In the genomic region with DNA sequence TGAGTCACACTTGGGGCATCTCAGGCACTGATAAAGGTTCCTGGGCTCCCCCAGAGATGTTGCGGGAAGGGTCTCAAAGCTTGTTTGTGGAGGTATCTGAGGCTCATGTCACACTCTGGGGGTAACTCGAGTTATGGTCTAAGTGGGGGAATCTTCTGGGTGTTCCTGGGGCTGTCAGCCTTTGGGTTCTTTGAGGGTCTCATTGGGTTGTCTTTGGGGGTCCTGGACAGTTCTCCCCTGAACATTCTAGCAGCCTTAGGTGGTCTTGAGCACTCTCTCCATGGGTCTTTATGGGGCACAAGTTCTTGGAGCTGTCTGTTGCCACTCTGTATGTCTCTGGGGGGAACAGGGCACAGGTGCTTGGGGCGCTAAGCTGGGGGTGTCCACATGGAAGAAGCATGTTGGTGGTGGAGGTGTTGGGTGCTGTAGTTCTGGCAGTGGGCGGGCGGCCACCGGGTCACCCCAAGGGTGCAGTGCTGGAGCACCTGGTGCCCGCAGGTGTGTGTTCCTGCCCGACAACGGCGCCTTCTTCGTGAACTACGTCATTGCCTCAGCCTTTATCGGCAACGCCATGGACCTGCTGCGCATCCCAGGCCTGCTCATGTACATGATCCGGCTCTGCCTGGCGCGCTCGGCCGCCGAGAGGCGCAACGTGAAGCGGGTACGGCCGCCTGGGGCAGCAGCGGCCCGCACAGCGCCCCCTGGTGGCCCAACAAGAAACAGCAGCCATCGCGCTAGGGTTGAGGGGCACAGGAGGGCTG, we compare ENCODE assay signal across 9 cellular contexts. TPM values are rescaled to one million over a fixed set of nuclear protein-coding genes. Genes with fewer than 3 reads are reported as not detected.
A peak's percentile ranks its signal among the peaks of the same experiment; 100 is the strongest.
DNase-seq lines count a peak whose midpoint lies in the region; ATAC-seq, FAIRE-seq and TF ChIP-seq lines count a peak whose summit lies in the region.
"Had no signal": no experiment of that assay in that cellular context is flagged by ENCODE, and none has a peak within 500 bp of the region (broad histone marks: within the 10 kb centered on the region; RNA-seq: fewer than 3 reads in every experiment).

No MANE protein-coding gene starts in this region.

- H3K79me2 ChIP-seq in HepG2 (ENCODE audit: insufficient read depth, low read length) = no peaks in the 10 kb centered on the region

- in situ Hi-C loops in HepG2 (cut with HindIII; ENCODE audit: extremely low pct_ligation_motif_present, low pct_unique_long_range_greater_than_20kb) = loop anchor here (5.0 kb wide), 1 partner anchor 49 kb away; no protein-coding TSS in a partner anchor

- H2AFZ ChIP-seq in HepG2 (ENCODE audit: low read length) = no peak overlapping the region

- no peak for TF ChIP-seq EP300 in HepG2 (IDR thresholded peaks at IDR 0.05; ENCODE audit: low read depth in 2 of 2, low read length in 2 of 2)
- peak; percentile 38; the same call in 1 of the 2 replicates for TF ChIP-seq EP300 in HepG2 (CRISPR knock-in tag; IDR thresholded peaks at IDR 0.05; ENCODE audit: borderline replicate concordance)

- no peaks in the 10 kb centered on the region for H3K9me3 ChIP-seq in Caco-2
- H3K9me3 ChIP-seq in HepG2 (ENCODE audit: low read length) = no peaks in the 10 kb centered on the region

- intact Hi-C loops in Caco-2 (cut with micrococcal nuclease; ENCODE audit: unreplicated experiment) (no loop called here), HepG2 (cut with micrococcal nuclease; ENCODE audit: unreplicated experiment) (loop anchor here (1.0 to 2.0 kb wide), 2 partner anchors 23 to 55 kb away; no protein-coding TSS in a partner anchor)

- TF ChIP-seq POLR2A in NB4 (IDR thresholded peaks at IDR 0.05; ENCODE audit: extremely low read depth, insufficient read length) (no peak), HepG2 (IDR thresholded peaks at IDR 0.05; ENCODE audit: insufficient read depth in 1 of 2, low read depth in 2 of 2, low read length in 2 of 2) (no peak)

- CTCF ChIA-PET in Caco-2 (lab: Charles Lee) (interaction anchor here (1.0 kb wide), 1 partner anchor 54 kb away, joined by 3 read pairs; no protein-coding TSS in a partner anchor), HepG2 (lab: Yijun Ruan, JAX; ENCODE audit: low intra/inter-chr PET ratio, low total read pairs) (interaction anchor here (0.7 to 5.8 kb wide), 7 partner anchors 31 to 187 kb away, joined by 3 to 74 read pairs (median 4); partner anchors contain the start of genes SLC29A1 and SLC35B2)

- ATAC-seq in GM21526 (IDR thresholded peaks at IDR 0.05; ENCODE audit: low FRiP score, unreplicated experiment) = peak; percentile 55
- peak; percentile 60 for ATAC-seq in HepG2

- H3K27ac ChIP-seq in HepG2 (ENCODE audit: extremely low read length, insufficient read depth, low read length) = no peak overlapping the region

- H3K4me2 ChIP-seq in HepG2 (ENCODE audit: low read depth, low read length) = no peak overlapping the region

- H3K36me3 Mint-ChIP-seq in Caco-2 (ENCODE audit: insufficient read depth, unreplicated experiment) = peaks cover 13% of the 10 kb centered on the region

- peak; percentile 46 for FAIRE-seq in HepG2 (lab: Jason Lieb, UNC)

- H3K4me3 ChIP-seq in Caco-2 (ENCODE audit: low read depth, low read length) (no peak overlapping the region), NB4 (ENCODE audit: low read depth, low read length) (no peak overlapping the region), HepG2 (replicated peaks in 1 of 3; ENCODE audit: insufficient read depth in 1 of 3, low read depth in 2 of 3, low read length in 3 of 3) (no peak overlapping the region)

- TF ChIP-seq RAD21 in HepG2 (CRISPR knock-in tag; IDR thresholded peaks at IDR 0.05) = peak; percentile 99

- H3K27ac Mint-ChIP-seq in Caco-2 (ENCODE audit: unreplicated experiment) = no peak overlapping the region

- peak in 1 of 2 experiments; percentile 53 for DNase-seq in Caco-2
- DNase-seq in NB4 (ENCODE audit: low read depth) = peak; percentile 87
- peak; percentile 69 to 76 for DNase-seq in activated CD4-positive, alpha-beta T cell treated with anti-CD3 and anti-CD28 coated beads for 24 hours (ENCODE audit: low read depth in 2 of 2)
- DNase-seq in cerebellum (ENCODE audit: low spot score) = peak; percentile 76
- peak; percentile 39 for DNase-seq in HepG2 (ENCODE audit: low spot score)
- peak; percentile 70 to 83 for DNase-seq in stimulated activated CD4-positive, alpha-beta T cell treated with anti-CD3 and anti-CD28 coated beads, Interleukin-4, amount 100 ng/mL, for 48 hours (ENCODE audit: low read depth in 2 of 2)
- no peak for DNase-seq in NCI-H524 treated with DMSO at 0.1 percent for 48 hours (lab: John Stamatoyannopoulos, UW)

- H3K27me3 ChIP-seq in Caco-2 (replicated peaks; ENCODE audit: control insufficient read depth, insufficient read depth, low read length) (no peaks in the 10 kb centered on the region), HepG2 (ENCODE audit: control insufficient read depth in 1 of 2, insufficient read depth in 2 of 2, low read length in 2 of 2) (no peaks in the 10 kb centered on the region)

- peaks cover 11% of the 10 kb centered on the region for H3K4me1 ChIP-seq in Caco-2
- H3K4me1 ChIP-seq in HepG2 (ENCODE audit: insufficient read depth, low read length) = peaks cover 30% of the 10 kb centered on the region

- H3K4me1 Mint-ChIP-seq in Caco-2 (ENCODE audit: low read depth, unreplicated experiment) = peaks cover 6% of the 10 kb centered on the region

- H3K9ac ChIP-seq in HepG2 (ENCODE audit: insufficient read depth, low read depth, low read length) = no peak overlapping the region

- H4K20me1 ChIP-seq in HepG2 (ENCODE audit: insufficient read depth, low read length) = no peaks in the 10 kb centered on the region

- H3K36me3 ChIP-seq in Caco-2 (ENCODE audit: control insufficient read depth, insufficient read depth, low read length) (peaks cover 2% of the 10 kb centered on the region; the same call in 1 of the 2 replicates), HepG2 (replicated peaks in 1 of 2; ENCODE audit: control insufficient read depth in 1 of 2, insufficient read depth in 2 of 2, low read length in 2 of 2) (peaks cover 31 to 43% of the 10 kb centered on the region in 2 experiments)

- H3K4me3 Mint-ChIP-seq in Caco-2 (ENCODE audit: unreplicated experiment) = no peak overlapping the region

- 47% methylated on average over 9 of the region's 31 CpGs for WGBS in HepG2 (ENCODE audit: low lambda C conversion rate)

- peak; percentile 70 to 97 for TF ChIP-seq CTCF in Caco-2 (IDR thresholded peaks at IDR 0.05; ENCODE audit: insufficient read depth in 1 of 2, low read depth in 1 of 2, low read length in 1 of 2, severe bottlenecking in 1 of 2, unreplicated experiment in 1 of 2)
- peak; percentile 99 for TF ChIP-seq CTCF in NB4 (IDR thresholded peaks at IDR 0.05; ENCODE audit: low read depth, low read length)
- peak; percentile 100 for TF ChIP-seq CTCF in HepG2 (CRISPR knock-in tag; IDR thresholded peaks at IDR 0.05)

- BruUV-seq in Caco-2 (replicated peaks; lab: Mats Ljungman, UMichigan) = no TSS peak
- BruUV-seq in HepG2 (replicated peaks; lab: Mats Ljungman, UMichigan) = no TSS peak

- no peaks in the 10 kb centered on the region for H3K9me3 Mint-ChIP-seq in Caco-2 (ENCODE audit: unreplicated experiment)

- POLR2A ChIA-PET in Caco-2 (lab: Charles Lee) = no interaction called here
- POLR2A ChIA-PET in HepG2 (lab: Yijun Ruan, JAX) = no interaction called here

- no peaks in the 10 kb centered on the region for H3K27me3 Mint-ChIP-seq in Caco-2 (ENCODE audit: insufficient read depth, unreplicated experiment)

RNA-seq across cellular contexts. Expression of gene CAPN11, which starts 7.1 kb away (rescaled TPM):
- not detected in 2 replicates for total RNA-seq in Caco-2 (2022)
- not detected for total RNA-seq in cerebellum
- 0.07 TPM in 1 of 2 replicates, not detected in the other for total RNA-seq in HepG2 (2016; rRNA removed; fragmentation: Illumina TruSeq; extraction: Trizol)
- total RNA-seq in HepG2 (2016; cell fraction: cytosol; rRNA removed; fragmentation: Illumina TruSeq; extraction: Trizol; ENCODE audit: low read depth) = not detected in 2 replicates
- not detected in 2 replicates for total RNA-seq in HepG2 (2016; cell fraction: insoluble cytoplasmic fraction; rRNA removed; fragmentation: Illumina TruSeq; extraction: Trizol)
- not detected in 2 replicates for total RNA-seq in HepG2 (2016; cell fraction: membrane; rRNA removed; fragmentation: Illumina TruSeq; extraction: Trizol)
- not detected in 2 replicates for total RNA-seq in HepG2 (2016; cell fraction: nucleus; rRNA removed; fragmentation: Illumina TruSeq; extraction: Trizol)
- polyA plus RNA-seq in HepG2 (2011; rRNA removed) = 0.11 and 0.13 TPM in 2 replicates
- polyA plus RNA-seq in HepG2 (2011; cell fraction: cytosol; rRNA removed) = 0.03 and 0.05 TPM in 2 replicates
- 0.71 and 0.74 TPM in 2 replicates for polyA plus RNA-seq in HepG2 (2011; cell fraction: nucleus; rRNA removed)
- polyA plus RNA-seq in HepG2 (2012) = 0.07 and 0.09 TPM in 2 replicates
- polyA plus RNA-seq in HepG2 (2016; cell fraction: cytosol; fragmentation: Illumina TruSeq; extraction: Trizol; ENCODE audit: low read depth) = not detected in 2 replicates
- polyA plus RNA-seq in HepG2 (2016; cell fraction: insoluble cytoplasmic fraction; fragmentation: Illumina TruSeq; extraction: Trizol; ENCODE audit: low read depth) = not detected in 2 replicates
- not detected in 2 replicates for polyA plus RNA-seq in HepG2 (2016; cell fraction: membrane; fragmentation: Illumina TruSeq; extraction: Trizol; ENCODE audit: low read depth)
- polyA plus RNA-seq in HepG2 (2016; cell fraction: nucleus; fragmentation: Illumina TruSeq; extraction: Trizol; ENCODE audit: insufficient read depth, low read depth) = not detected in 2 replicates
- polyA minus RNA-seq in HepG2 (2011; rRNA and poly(A)+ RNA removed; ENCODE audit: low replicate concordance) = 0.07 TPM in 1 of 2 replicates, not detected in the other
- not detected in 2 replicates for polyA minus RNA-seq in HepG2 (2011; cell fraction: cytosol; rRNA and poly(A)+ RNA removed)
- polyA minus RNA-seq in HepG2 (2011; cell fraction: nucleus; rRNA and poly(A)+ RNA removed) = 0.37 TPM in 1 of 2 replicates, not detected in the other
- total RNA-seq: T-helper 2 cell treated with Interferon-gamma antibody and Interleukin-4, amounts not matched to agents 100 ng/mL and 5 ng/mL, for 36 hours had no signal

RNA-seq across cellular contexts. Expression of gene TMEM63B, which starts 24.2 kb away (rescaled TPM):
- total RNA-seq in Caco-2 (2022) = 28.2 and 28.4 TPM in 2 replicates
- 32.7 TPM for total RNA-seq in cerebellum
- total RNA-seq in HepG2 (2016; rRNA removed; fragmentation: Illumina TruSeq; extraction: Trizol) = 13.9 and 27.4 TPM in 2 replicates
- total RNA-seq in HepG2 (2016; cell fraction: cytosol; rRNA removed; fragmentation: Illumina TruSeq; extraction: Trizol; ENCODE audit: low read depth) = 5.1 and 5.8 TPM in 2 replicates
- 11.4 and 28.3 TPM in 2 replicates for total RNA-seq in HepG2 (2016; cell fraction: insoluble cytoplasmic fraction; rRNA removed; fragmentation: Illumina TruSeq; extraction: Trizol)
- total RNA-seq in HepG2 (2016; cell fraction: membrane; rRNA removed; fragmentation: Illumina TruSeq; extraction: Trizol) = 14.9 and 15.8 TPM in 2 replicates
- total RNA-seq in HepG2 (2016; cell fraction: nucleus; rRNA removed; fragmentation: Illumina TruSeq; extraction: Trizol) = 28.7 and 33.8 TPM in 2 replicates
- polyA plus RNA-seq in HepG2 (2011; rRNA removed) = 75.8 and 83.8 TPM in 2 replicates
- polyA plus RNA-seq in HepG2 (2011; cell fraction: cytosol; rRNA removed) = 81.0 and 82.0 TPM in 2 replicates
- polyA plus RNA-seq in HepG2 (2011; cell fraction: nucleus; rRNA removed) = 185 and 224 TPM in 2 replicates
- 37.7 and 41.7 TPM in 2 replicates for polyA plus RNA-seq in HepG2 (2012)
- polyA plus RNA-seq in HepG2 (2016; cell fraction: cytosol; fragmentation: Illumina TruSeq; extraction: Trizol; ENCODE audit: low read depth) = 5.0 and 5.6 TPM in 2 replicates
- 13.6 and 16.8 TPM in 2 replicates for polyA plus RNA-seq in HepG2 (2016; cell fraction: insoluble cytoplasmic fraction; fragmentation: Illumina TruSeq; extraction: Trizol; ENCODE audit: low read depth)
- polyA plus RNA-seq in HepG2 (2016; cell fraction: membrane; fragmentation: Illumina TruSeq; extraction: Trizol; ENCODE audit: low read depth) = 10.0 and 10.2 TPM in 2 replicates
- 69.5 and 76.1 TPM in 2 replicates for polyA plus RNA-seq in HepG2 (2016; cell fraction: nucleus; fragmentation: Illumina TruSeq; extraction: Trizol; ENCODE audit: insufficient read depth, low read depth)
- 62.2 and 179 TPM in 2 replicates for polyA minus RNA-seq in HepG2 (2011; rRNA and poly(A)+ RNA removed; ENCODE audit: low replicate concordance)
- polyA minus RNA-seq in HepG2 (2011; cell fraction: cytosol; rRNA and poly(A)+ RNA removed) = 36.8 and 42.0 TPM in 2 replicates
- polyA minus RNA-seq in HepG2 (2011; cell fraction: nucleus; rRNA and poly(A)+ RNA removed) = 36.6 and 36.8 TPM in 2 replicates

RNA-seq across cellular contexts. Expression of gene MRPL14, which starts 24.3 kb away (rescaled TPM):
- total RNA-seq in Caco-2 (2022) (87.6 and 92.2 TPM in 2 replicates), cerebellum (25.0 TPM), HepG2 (2016; rRNA removed; fragmentation: Illumina TruSeq; extraction: Trizol) (178 and 191 TPM in 2 replicates)
- 169 and 189 TPM in 2 replicates for total RNA-seq in HepG2 (2016; cell fraction: cytosol; rRNA removed; fragmentation: Illumina TruSeq; extraction: Trizol; ENCODE audit: low read depth)
- total RNA-seq in HepG2 (2016; cell fraction: insoluble cytoplasmic fraction; rRNA removed; fragmentation: Illumina TruSeq; extraction: Trizol) = 186 and 208 TPM in 2 replicates
- 148 and 200 TPM in 2 replicates for total RNA-seq in HepG2 (2016; cell fraction: membrane; rRNA removed; fragmentation: Illumina TruSeq; extraction: Trizol)
- 65.1 and 65.8 TPM in 2 replicates for total RNA-seq in HepG2 (2016; cell fraction: nucleus; rRNA removed; fragmentation: Illumina TruSeq; extraction: Trizol)
- 157 and 166 TPM in 2 replicates for polyA plus RNA-seq in HepG2 (2011; rRNA removed)
- polyA plus RNA-seq in HepG2 (2011; cell fraction: cytosol; rRNA removed) = 144 and 170 TPM in 2 replicates
- 42.8 and 46.0 TPM in 2 replicates for polyA plus RNA-seq in HepG2 (2011; cell fraction: nucleus; rRNA removed)
- polyA plus RNA-seq in HepG2 (2012) = 135 and 137 TPM in 2 replicates
- 114 and 150 TPM in 2 replicates for polyA plus RNA-seq in HepG2 (2016; cell fraction: cytosol; fragmentation: Illumina TruSeq; extraction: Trizol; ENCODE audit: low read depth)
- polyA plus RNA-seq in HepG2 (2016; cell fraction: insoluble cytoplasmic fraction; fragmentation: Illumina TruSeq; extraction: Trizol; ENCODE audit: low read depth) = 163 and 186 TPM in 2 replicates
- polyA plus RNA-seq in HepG2 (2016; cell fraction: membrane; fragmentation: Illumina TruSeq; extraction: Trizol; ENCODE audit: low read depth) = 111 and 143 TPM in 2 replicates
- 92.9 and 98.5 TPM in 2 replicates for polyA plus RNA-seq in HepG2 (2016; cell fraction: nucleus; fragmentation: Illumina TruSeq; extraction: Trizol; ENCODE audit: insufficient read depth, low read depth)
- polyA minus RNA-seq in HepG2 (2011; rRNA and poly(A)+ RNA removed; ENCODE audit: low replicate concordance) = 33.2 and 40.9 TPM in 2 replicates
- polyA minus RNA-seq in HepG2 (2011; cell fraction: cytosol; rRNA and poly(A)+ RNA removed) = 22.7 and 28.4 TPM in 2 replicates
- polyA minus RNA-seq in HepG2 (2011; cell fraction: nucleus; rRNA and poly(A)+ RNA removed) = 20.0 and 21.5 TPM in 2 replicates
